16 cellular contexts compared by ENCODE assay signal in genomic region chr6:137102050-137102848, GRCh38. TPM values are rescaled to one million over a fixed set of nuclear protein-coding genes. Genes with fewer than 3 reads are reported as not detected.
DNase-seq lines count a peak whose midpoint lies in the region; ATAC-seq and TF ChIP-seq lines count a peak whose summit lies in the region.
"Had no signal": no experiment of that assay in that cellular context is flagged by ENCODE, and none has a peak within 500 bp of the region (broad histone marks: within the 10 kb centered on the region; RNA-seq: fewer than 3 reads in every experiment).

No MANE protein-coding gene starts in this region.

- H3K27ac ChIP-seq in MM.1S (ENCODE audit: low read length): peak overlapping the region; percentile 82
- H3K27ac ChIP-seq: gastrocnemius medialis, SK-N-MC had no signal

- no peaks in the 10 kb centered on the region for H3K9me3 ChIP-seq in MM.1S (replicated peaks; ENCODE audit: insufficient read depth, low read length)
- H3K9me3 ChIP-seq: gastrocnemius medialis had no signal

- H3K79me2 ChIP-seq in MM.1S (ENCODE audit: low read length): no peaks in the 10 kb centered on the region

- no peaks in the 10 kb centered on the region for H4K20me1 ChIP-seq in MM.1S (ENCODE audit: insufficient read depth, low read length)

- peaks cover 24% of the 10 kb centered on the region for H3F3A ChIP-seq in MM.1S (ENCODE audit: insufficient read depth, low read length)

- H3K9me3 Mint-ChIP-seq in activated CD4-positive, alpha-beta T cell treated with anti-CD3 and anti-CD28 coated beads for 36 hours (ENCODE audit: low read depth): no peaks in the 10 kb centered on the region
- peaks cover 14% of the 10 kb centered on the region for H3K9me3 Mint-ChIP-seq in activated CD4-positive, alpha-beta T cell treated with anti-CD3 and anti-CD28 coated beads, Interleukin-2, amount 10 ng/mL, durations not matched to agents 7 days and 5 days
- peaks cover 29% of the 10 kb centered on the region for H3K9me3 Mint-ChIP-seq in nephron progenitor cell
- H3K9me3 Mint-ChIP-seq: central memory CD8-positive, alpha-beta T cell had no signal

- H3K4me3 Mint-ChIP-seq in activated CD4-positive, alpha-beta T cell treated with anti-CD3 and anti-CD28 coated beads for 36 hours: no peak overlapping the region
- H3K4me3 Mint-ChIP-seq in activated CD4-positive, alpha-beta T cell treated with anti-CD3 and anti-CD28 coated beads, Interleukin-2, amount 10 ng/mL, durations not matched to agents 7 days and 5 days: no peak overlapping the region
- no peak overlapping the region for H3K4me3 Mint-ChIP-seq in nephron progenitor cell
- H3K4me3 Mint-ChIP-seq: central memory CD8-positive, alpha-beta T cell had no signal

- H3K4me2 ChIP-seq in MM.1S (ENCODE audit: low read depth, low read length): peak overlapping the region; percentile 46

- intact Hi-C loops in activated CD4-positive, alpha-beta T cell treated with anti-CD3 and anti-CD28 coated beads for 36 hours (cut with DNase I, micrococcal nuclease): loop anchor here in 1 of 2 experiments (5.0 kb wide), 1 partner anchor 55 kb away; no protein-coding TSS in a partner anchor

- H3K27ac Mint-ChIP-seq in activated CD4-positive, alpha-beta T cell treated with anti-CD3 and anti-CD28 coated beads for 36 hours: peak overlapping the region; percentile 11
- no peak overlapping the region for H3K27ac Mint-ChIP-seq in activated CD4-positive, alpha-beta T cell treated with anti-CD3 and anti-CD28 coated beads, Interleukin-2, amount 10 ng/mL, durations not matched to agents 7 days and 5 days
- peak overlapping the region; percentile 46 for H3K27ac Mint-ChIP-seq in nephron progenitor cell

- H3K4me3 ChIP-seq in MM.1S (ENCODE audit: low read length): no peak overlapping the region
- H3K4me3 ChIP-seq: gastrocnemius medialis, SK-N-MC had no signal

- TF ChIP-seq CTCF in MM.1S (IDR thresholded peaks at IDR 0.05; ENCODE audit: low read length) (no peak), nephron progenitor cell (IDR thresholded peaks at IDR 0.05) (no peak)

- no peaks in the 10 kb centered on the region for H3K36me3 ChIP-seq in MM.1S (replicated peaks; ENCODE audit: insufficient read depth, low read length)
- H3K36me3 ChIP-seq: gastrocnemius medialis had no signal

- peak; percentile 24 for DNase-seq in activated CD4-positive, alpha-beta T cell treated with anti-CD3 and anti-CD28 coated beads for 36 hours
- no peak for DNase-seq in activated CD4-positive, alpha-beta T cell treated with anti-CD3 and anti-CD28 coated beads, Interleukin-2, amount 10 ng/mL, durations not matched to agents 7 days and 5 days
- DNase-seq in MM.1S (peak; percentile 21), nephron progenitor cell (no peak), putamen (ENCODE audit: low spot score) (no peak), DMS79 treated with DMSO at 0.1 percent for 48 hours (lab: John Stamatoyannopoulos, UW) (no peak), NCI-H526 (lab: John Stamatoyannopoulos, UW) (no peak)
- DNase-seq: 8988T; activated CD8-positive, alpha-beta memory T cell treated with anti-CD3 and anti-CD28 coated beads, Interleukin-2, amount 50 U/mL, for 48 hours; gastrocnemius medialis; HCEC 1CT; IMR-90; retina had no signal

- peaks cover 34% of the 10 kb centered on the region for H3K4me1 ChIP-seq in MM.1S (ENCODE audit: low read length)
- H3K4me1 ChIP-seq: gastrocnemius medialis had no signal

- peaks cover 13% of the 10 kb centered on the region for H3K4me1 Mint-ChIP-seq in activated CD4-positive, alpha-beta T cell treated with anti-CD3 and anti-CD28 coated beads for 36 hours
- H3K4me1 Mint-ChIP-seq in activated CD4-positive, alpha-beta T cell treated with anti-CD3 and anti-CD28 coated beads, Interleukin-2, amount 10 ng/mL, durations not matched to agents 7 days and 5 days: peaks cover 33% of the 10 kb centered on the region
- H3K4me1 Mint-ChIP-seq in nephron progenitor cell: peaks cover 6% of the 10 kb centered on the region

- H3K9me2 ChIP-seq in MM.1S (replicated peaks; ENCODE audit: insufficient read depth, low read length): no peaks in the 10 kb centered on the region

- no peaks in the 10 kb centered on the region for H3K27me3 ChIP-seq in MM.1S (replicated peaks; ENCODE audit: insufficient read depth, low read length)
- H3K27me3 ChIP-seq: gastrocnemius medialis had no signal

- POLR2A ChIA-PET in activated CD4-positive, alpha-beta T cell treated with anti-CD3 and anti-CD28 coated beads for 36 hours (lab: Charles Lee): no interaction called here
- POLR2A ChIA-PET in activated CD4-positive, alpha-beta T cell treated with anti-CD3 and anti-CD28 coated beads, Interleukin-2, amount 10 ng/mL, durations not matched to agents 7 days and 5 days (lab: Charles Lee): no interaction called here

- H3K27me3 Mint-ChIP-seq in activated CD4-positive, alpha-beta T cell treated with anti-CD3 and anti-CD28 coated beads for 36 hours: no peaks in the 10 kb centered on the region
- H3K27me3 Mint-ChIP-seq in activated CD4-positive, alpha-beta T cell treated with anti-CD3 and anti-CD28 coated beads, Interleukin-2, amount 10 ng/mL, durations not matched to agents 7 days and 5 days: no peaks in the 10 kb centered on the region
- peaks cover 3% of the 10 kb centered on the region for H3K27me3 Mint-ChIP-seq in nephron progenitor cell (ENCODE audit: low read depth, poor library complexity)
- H3K27me3 Mint-ChIP-seq: central memory CD8-positive, alpha-beta T cell had no signal

- H3K9ac ChIP-seq in MM.1S (ENCODE audit: low read length): peak overlapping the region; percentile 9; the same call in 1 of the 2 replicates

- ATAC-seq in activated CD4-positive, alpha-beta T cell treated with anti-CD3 and anti-CD28 coated beads for 36 hours: peak; percentile 59
- peak; percentile 29 for ATAC-seq in HG02610 (IDR thresholded peaks at IDR 0.05; ENCODE audit: unreplicated experiment)
- ATAC-seq: gastrocnemius medialis had no signal

- no peaks in the 10 kb centered on the region for H3K36me3 Mint-ChIP-seq in activated CD4-positive, alpha-beta T cell treated with anti-CD3 and anti-CD28 coated beads for 36 hours (ENCODE audit: low read depth)
- H3K36me3 Mint-ChIP-seq in activated CD4-positive, alpha-beta T cell treated with anti-CD3 and anti-CD28 coated beads, Interleukin-2, amount 10 ng/mL, durations not matched to agents 7 days and 5 days (ENCODE audit: low read depth): peaks cover 6% of the 10 kb centered on the region
- no peaks in the 10 kb centered on the region for H3K36me3 Mint-ChIP-seq in nephron progenitor cell (ENCODE audit: low read depth)

- CTCF ChIA-PET in activated CD4-positive, alpha-beta T cell treated with anti-CD3 and anti-CD28 coated beads for 36 hours (lab: Charles Lee): interaction anchor here (0.6 to 1.3 kb wide), 5 partner anchors 8 to 54 kb away, joined by 3 to 6 read pairs (median 3); no protein-coding TSS in a partner anchor
- CTCF ChIA-PET in activated CD4-positive, alpha-beta T cell treated with anti-CD3 and anti-CD28 coated beads, Interleukin-2, amount 10 ng/mL, durations not matched to agents 7 days and 5 days (lab: Charles Lee): interaction anchor here (0.7 to 1.7 kb wide), 2 partner anchors 8 to 111 kb away, joined by 3 to 5 read pairs; no protein-coding TSS in a partner anchor

- H2AFZ ChIP-seq in MM.1S (ENCODE audit: low read length): no peak overlapping the region

RNA-seq across cellular contexts. Expression of gene IL20RA, which starts 57.5 kb away (rescaled TPM):
- total RNA-seq in activated CD4-positive, alpha-beta T cell treated with anti-CD3 and anti-CD28 coated beads for 36 hours: not detected
- not detected for total RNA-seq in activated CD4-positive, alpha-beta T cell treated with anti-CD3 and anti-CD28 coated beads, Interleukin-2, amount 10 ng/mL, durations not matched to agents 7 days and 5 days
- total RNA-seq: IMR-90 had no signal

Comparison
In these comparisons a context has a peak if more than half of its experiments do, and no peak if none do; other contexts are left out.
1. DNase-seq: peak in activated CD4-positive, alpha-beta T cell treated with anti-CD3 and anti-CD28 coated beads for 36 hours (single experiment) and MM.1S (single experiment); none in activated CD4-positive, alpha-beta T cell treated with anti-CD3 and anti-CD28 coated beads, Interleukin-2, amount 10 ng/mL, durations not matched to agents 7 days and 5 days (single experiment), nephron progenitor cell (single experiment), putamen (single experiment), DMS79 treated with DMSO at 0.1 percent for 48 hours (single experiment) and NCI-H526 (0 of 2).